15 cellular contexts compared by ENCODE assay signal in the genomic region with DNA sequence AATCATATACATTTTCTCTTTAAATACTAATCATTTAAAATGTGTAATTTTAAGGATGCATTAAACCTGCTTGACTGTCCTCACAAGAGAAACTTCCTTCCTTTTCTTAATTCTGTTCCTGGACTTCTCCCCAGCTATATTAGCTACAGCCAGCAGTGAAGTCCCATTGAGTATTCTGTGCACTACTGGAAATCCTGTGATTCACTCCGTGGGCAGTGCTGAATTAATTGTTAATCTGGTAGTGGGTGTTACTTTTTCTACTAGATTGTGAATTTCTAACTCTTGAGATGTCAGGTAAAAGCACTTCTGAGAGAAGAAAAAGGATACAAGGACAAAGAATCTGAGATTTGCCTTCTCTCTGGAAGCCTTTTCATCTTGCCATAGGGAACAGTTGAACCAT. TPM values are rescaled to one million over a fixed set of nuclear protein-coding genes. Genes with fewer than 3 reads are reported as not detected.
DNase-seq lines count a peak whose midpoint lies in the region; ATAC-seq, FAIRE-seq and TF ChIP-seq lines count a peak whose summit lies in the region.
"Had no signal": no experiment of that assay in that cellular context is flagged by ENCODE, and none has a peak within 500 bp of the region (broad histone marks: within the 10 kb centered on the region; RNA-seq: fewer than 3 reads in every experiment).

No MANE protein-coding gene starts in this region.

- no peaks in the 10 kb centered on the region for H3K9me3 ChIP-seq in sigmoid colon

- H3K27ac ChIP-seq in sigmoid colon, result no peak overlapping the region

- intact Hi-C loops in sigmoid colon (cut with DNase I), result no loop called here

- DNase-seq in Caki2 (ENCODE audit: low read depth), result peak; percentile 30
- no peak for DNase-seq in RCC 7860 (ENCODE audit: low spot score)
- peak; percentile 43 for DNase-seq in kidney glomerular epithelial cell (lab: John Stamatoyannopoulos, UW)
- DNase-seq in putamen (ENCODE audit: low spot score), result peak; percentile 43
- no peak for DNase-seq in effector CD8-positive, alpha-beta T cell (lab: John Stamatoyannopoulos, UW)
- no peak for DNase-seq in sigmoid colon
- DNase-seq: C1 segment of cervical spinal cord; CD4-positive, alpha-beta T cell; DND-41; GDM1; GOT3; H9 had no signal

- in situ Hi-C loops in Caki2 (cut with HindIII; ENCODE audit: low pct_unique_long_range_greater_than_20kb, low sequenced_read_pairs), result no loop called here

- peak; percentile 79 for FAIRE-seq in RCC 7860 (lab: Jason Lieb, UNC)
- FAIRE-seq: GM12892, GM19239 had no signal

- no peaks in the 10 kb centered on the region for H3K27me3 ChIP-seq in sigmoid colon

- TF ChIP-seq EP300 in sigmoid colon (IDR thresholded peaks at IDR 0.05), result no peak

- 61 to 64% methylated on average over 1 of the region's 1 CpG for WGBS in sigmoid colon, 2 donors

- no peak for TF ChIP-seq POLR2A in sigmoid colon (IDR thresholded peaks at IDR 0.05)

- no peak for TF ChIP-seq CTCF in sigmoid colon (IDR thresholded peaks at IDR 0.05)

- H3K36me3 ChIP-seq in sigmoid colon, result no peaks in the 10 kb centered on the region

- ATAC-seq in HG02763 (IDR thresholded peaks at IDR 0.05; ENCODE audit: unreplicated experiment), result no peak

- H3K4me1 ChIP-seq in sigmoid colon, result no peaks in the 10 kb centered on the region

- no peak overlapping the region for H3K4me3 ChIP-seq in sigmoid colon

RNA-seq across cellular contexts. Expression of a gene that starts 33.9 kb away (rescaled TPM):
- total RNA-seq in Caki2 (2014; rRNA removed; shearing (Covaris generic); ENCODE audit: low replicate concordance), result 41.6 and 50.5 TPM in 2 replicates
- total RNA-seq in sigmoid colon, result 10 to 100 TPM; 33.2 to 69.2 (median 48.7) TPM
- 100 to 1,000 TPM; 159 to 461 (median 336) TPM for polyA plus RNA-seq in sigmoid colon

Comparison
In these comparisons a context has a peak if more than half of its experiments do, and no peak if none do; other contexts are left out.
1. DNase-seq: peak in Caki2 (single experiment), kidney glomerular epithelial cell (single experiment) and putamen (single experiment); none in RCC 7860 (single experiment), effector CD8-positive, alpha-beta T cell (single experiment) and sigmoid colon (single experiment).